Comparison of ENCODE assay signal across 17 cellular contexts in genomic region chr9:9142001-9142400, GRCh38.
A peak's percentile ranks its signal among the peaks of the same experiment; 100 is the strongest.
DNase-seq lines count a peak whose midpoint lies in the region; ATAC-seq and TF ChIP-seq lines count a peak whose summit lies in the region.
"Had no signal": no experiment of that assay in that cellular context is flagged by ENCODE, and none has a peak within 500 bp of the region (broad histone marks: within the 10 kb centered on the region; RNA-seq: fewer than 3 reads in every experiment).

No MANE protein-coding gene starts in this region.

- WGBS in right lobe of liver (ENCODE audit: insufficient coverage, low coverage, low lambda C conversion rate, missing lambda C conversion rate), result 100% methylated on average over 1 of the region's 3 CpGs
- 48% methylated on average over 3 of the region's 3 CpGs for WGBS in mammary epithelial cell (ENCODE audit: low coverage, missing lambda C conversion rate)

- no peak overlapping the region for H3K9ac ChIP-seq in mammary epithelial cell (ENCODE audit: insufficient read depth, low read length)

- intact Hi-C loops in right lobe of liver (cut with DNase I), result no loop called here
- intact Hi-C loops in mammary epithelial cell (cut with micrococcal nuclease), result no loop called here

- no peak overlapping the region for H3K27ac Mint-ChIP-seq in WTC11
- H3K27ac Mint-ChIP-seq: activated naive CD4-positive, alpha-beta T cell treated with anti-CD3 and anti-CD28 coated beads, Interleukin-2, amount 50 U/mL, for 24 hours; CD8-positive, alpha-beta memory T cell had no signal

- H3K9me3 ChIP-seq in right lobe of liver (no peaks in the 10 kb centered on the region), mammary epithelial cell (replicated peaks; ENCODE audit: insufficient read depth, low read length) (peaks cover 11% of the 10 kb centered on the region)
- H3K9me3 ChIP-seq: colonic mucosa, MG63, sigmoid colon had no signal

- H3K4me2 ChIP-seq in mammary epithelial cell (ENCODE audit: insufficient read depth, low read depth, low read length), result no peak overlapping the region

- H3K79me2 ChIP-seq in mammary epithelial cell (ENCODE audit: insufficient read depth, low read length), result no peaks in the 10 kb centered on the region

- BruUV-seq in mammary epithelial cell (replicated peaks; lab: Mats Ljungman, UMichigan), result no TSS peak

- peaks cover 8% of the 10 kb centered on the region for H3K4me1 Mint-ChIP-seq in WTC11
- H3K4me1 Mint-ChIP-seq: activated naive CD4-positive, alpha-beta T cell treated with anti-CD3 and anti-CD28 coated beads, Interleukin-2, amount 50 U/mL, for 24 hours; CD8-positive, alpha-beta memory T cell had no signal

- no peaks in the 10 kb centered on the region for H3K4me1 ChIP-seq in right lobe of liver
- no peaks in the 10 kb centered on the region for H3K4me1 ChIP-seq in mammary epithelial cell (ENCODE audit: insufficient read depth, low read length)
- H3K4me1 ChIP-seq: colonic mucosa, sigmoid colon had no signal

- H2AFZ ChIP-seq in mammary epithelial cell (ENCODE audit: low read depth, low read length), result no peak overlapping the region

- in situ Hi-C loops in mammary epithelial cell (cut with MboI; ENCODE audit: low sequenced_read_pairs in 2 of 2), result no loop called here
- in situ Hi-C loops in GM13977 (cut with MboI; ENCODE audit: low pct_unique_long_range_greater_than_20kb, low sequenced_read_pairs, unreplicated experiment), result no loop called here

- no peaks in the 10 kb centered on the region for H3K27me3 ChIP-seq in right lobe of liver
- H3K27me3 ChIP-seq in mammary epithelial cell (ENCODE audit: insufficient read depth, low read length), result no peaks in the 10 kb centered on the region
- H3K27me3 ChIP-seq: colonic mucosa, MG63, sigmoid colon had no signal

- POLR2A ChIA-PET in WTC11 (lab: Charles Lee), result no interaction called here

- no peak overlapping the region for H3K4me3 Mint-ChIP-seq in WTC11
- H3K4me3 Mint-ChIP-seq: activated naive CD4-positive, alpha-beta T cell treated with anti-CD3 and anti-CD28 coated beads, Interleukin-2, amount 50 U/mL, for 24 hours; CD8-positive, alpha-beta memory T cell had no signal

- H3K27ac ChIP-seq in right lobe of liver (no peak overlapping the region), mammary epithelial cell (ENCODE audit: insufficient read depth, low read depth, low read length) (no peak overlapping the region)
- H3K27ac ChIP-seq: colonic mucosa, sigmoid colon had no signal

- dilution Hi-C loops in mammary epithelial cell (cut with HindIII; ENCODE audit: low sequenced_read_pairs), result no loop called here

- CTCF ChIA-PET in WTC11 (lab: Charles Lee) (interaction anchor here (1.0 kb wide), 1 partner anchor 13 kb away, joined by 3 read pairs; no protein-coding TSS in a partner anchor), mammary epithelial cell (lab: Charles Lee; ENCODE audit: low non-redundant PET) (no interaction called here)

- H3K36me3 Mint-ChIP-seq in WTC11, result no peaks in the 10 kb centered on the region
- H3K36me3 Mint-ChIP-seq: activated naive CD4-positive, alpha-beta T cell treated with anti-CD3 and anti-CD28 coated beads, Interleukin-2, amount 50 U/mL, for 24 hours; CD8-positive, alpha-beta memory T cell had no signal

- DNase-seq in DMS153 (lab: John Stamatoyannopoulos, UW), result peak; percentile 71
- DNase-seq in NCI-H146 (lab: John Stamatoyannopoulos, UW), result peak; percentile 97
- DNase-seq in NCI-H510A (lab: John Stamatoyannopoulos, UW), result peak; percentile 38
- peak; percentile 24 for DNase-seq in WTC11 (ENCODE audit: low spot score)
- no peak for DNase-seq in right lobe of liver
- DNase-seq in mammary epithelial cell, result no peak
- DNase-seq in GM13977 (ENCODE audit: low spot score), result no peak
- DNase-seq in dedifferentiated amniotic fluid mesenchymal stem cell (ENCODE audit: extremely low spot score), result no peak
- DNase-seq: activated CD4-positive, alpha-beta T cell treated with anti-CD3 and anti-CD28 coated beads, Interleukin-2, amount 50 U/mL, for 1 hour; CD8-positive, alpha-beta memory T cell; colonic mucosa; foreskin melanocyte; MG63; sigmoid colon; stimulated activated CD4-positive, alpha-beta T cell treated with anti-CD3 and anti-CD28 coated beads, Interleukin-1b, Interleukin-23, amount 100 ng/mL, for 48 hours had no signal

- ATAC-seq in WTC11 (peak; percentile 91), right lobe of liver (no peak)
- ATAC-seq: left lobe of liver had no signal

- H3K4me3 ChIP-seq in right lobe of liver, result no peak overlapping the region
- no peak overlapping the region for H3K4me3 ChIP-seq in mammary epithelial cell (replicated peaks in 1 of 3; ENCODE audit: insufficient read depth in 1 of 3, low read depth in 2 of 3, low read length in 3 of 3)
- H3K4me3 ChIP-seq: colonic mucosa, MG63, sigmoid colon had no signal

- no peaks in the 10 kb centered on the region for H3K27me3 Mint-ChIP-seq in WTC11 (ENCODE audit: low read depth)
- H3K27me3 Mint-ChIP-seq: activated naive CD4-positive, alpha-beta T cell treated with anti-CD3 and anti-CD28 coated beads, Interleukin-2, amount 50 U/mL, for 24 hours; CD8-positive, alpha-beta memory T cell had no signal

- TF ChIP-seq CTCF in WTC11 (IDR thresholded peaks at IDR 0.05) (no peak), right lobe of liver (IDR thresholded peaks at IDR 0.05) (no peak), mammary epithelial cell (conservative IDR thresholded peaks at IDR 0.05 in 1 of 2, IDR thresholded peaks at IDR 0.05 in 1 of 2; ENCODE audit: extremely low read depth in 1 of 2, insufficient read depth in 1 of 2, low read depth in 1 of 2, low read length in 2 of 2) (no peak), GM13977 (IDR thresholded peaks at IDR 0.05; ENCODE audit: extremely low read depth, insufficient read depth, missing control alignments) (no peak)

- no peaks in the 10 kb centered on the region for H4K20me1 ChIP-seq in mammary epithelial cell (ENCODE audit: insufficient read depth, low read length)

- no peak for TF ChIP-seq POLR2A in right lobe of liver (IDR thresholded peaks at IDR 0.05)

- H3K9me3 Mint-ChIP-seq in WTC11, result no peaks in the 10 kb centered on the region

- H3K36me3 ChIP-seq in right lobe of liver (no peaks in the 10 kb centered on the region), mammary epithelial cell (ENCODE audit: insufficient read depth, low read length) (no peaks in the 10 kb centered on the region)
- H3K36me3 ChIP-seq: colonic mucosa, MG63, sigmoid colon had no signal

TF ChIP-seq in WTC11, 78 proteins besides CTCF, POLR2A, EP300 and RAD21 (continues in another document):
- TF ChIP-seq SP1 (CRISPR knock-in tag; conservative IDR thresholded peaks at IDR 0.05) (no peak), GABPB1 (CRISPR knock-in tag; IDR thresholded peaks at IDR 0.05) (no peak), ELF4 (CRISPR knock-in tag; IDR thresholded peaks at IDR 0.05; ENCODE audit: low read depth) (no peak), JAZF1 (CRISPR knock-in tag; IDR thresholded peaks at IDR 0.05) (no peak), PRDM15 (CRISPR knock-in tag; IDR thresholded peaks at IDR 0.05) (no peak)

Comparison
In these comparisons a context has a peak if more than half of its experiments do, and no peak if none do; other contexts are left out.
1. DNase-seq: peak in DMS153 (single experiment), NCI-H146 (single experiment), NCI-H510A (single experiment) and WTC11 (single experiment); none in right lobe of liver (0 of 3), mammary epithelial cell (single experiment), GM13977 (single experiment) and dedifferentiated amniotic fluid mesenchymal stem cell (single experiment).